Comparison of ENCODE assay signal across 10 cellular contexts in genomic region chr22:35900483-35901168, GRCh38.
A peak's percentile ranks its signal among the peaks of the same experiment; 100 is the strongest.
DNase-seq lines count a peak whose midpoint lies in the region; ATAC-seq and TF ChIP-seq lines count a peak whose summit lies in the region.
"Had no signal": no experiment of that assay in that cellular context is flagged by ENCODE, and none has a peak within 500 bp of the region (broad histone marks: within the 10 kb centered on the region; RNA-seq: fewer than 3 reads in every experiment).

No MANE protein-coding gene starts in this region.

- intact Hi-C loops in activated CD4-positive, alpha-beta T cell treated with anti-CD3 and anti-CD28 coated beads for 36 hours (cut with DNase I, micrococcal nuclease): no loop called here

- H3K36me3 Mint-ChIP-seq in activated CD4-positive, alpha-beta T cell treated with anti-CD3 and anti-CD28 coated beads for 36 hours (ENCODE audit: low read depth): no peaks in the 10 kb centered on the region
- H3K36me3 Mint-ChIP-seq in central memory CD8-positive, alpha-beta T cell (ENCODE audit: insufficient read depth): no peaks in the 10 kb centered on the region
- H3K36me3 Mint-ChIP-seq in osteocyte (ENCODE audit: unreplicated experiment): no peaks in the 10 kb centered on the region
- H3K36me3 Mint-ChIP-seq: activated naive CD4-positive, alpha-beta T cell treated with anti-CD3 and anti-CD28 coated beads, Interleukin-2, amount 50 U/mL, for 24 hours had no signal

- CTCF ChIA-PET in activated CD4-positive, alpha-beta T cell treated with anti-CD3 and anti-CD28 coated beads for 36 hours (lab: Charles Lee): interaction anchor here (1.1 to 2.0 kb wide), 2 partner anchors 21 to 224 kb away, joined by 3 to 5 read pairs; no protein-coding TSS in a partner anchor

- no peak for TF ChIP-seq CTCF in osteocyte (IDR thresholded peaks at IDR 0.05)

- no peak overlapping the region for H3K4me3 Mint-ChIP-seq in activated CD4-positive, alpha-beta T cell treated with anti-CD3 and anti-CD28 coated beads for 36 hours
- no peak overlapping the region for H3K4me3 Mint-ChIP-seq in central memory CD8-positive, alpha-beta T cell
- H3K4me3 Mint-ChIP-seq in osteocyte (ENCODE audit: unreplicated experiment): no peak overlapping the region
- H3K4me3 Mint-ChIP-seq: activated naive CD4-positive, alpha-beta T cell treated with anti-CD3 and anti-CD28 coated beads, Interleukin-2, amount 50 U/mL, for 24 hours had no signal

- peak overlapping the region; percentile 38 for H3K27ac Mint-ChIP-seq in activated CD4-positive, alpha-beta T cell treated with anti-CD3 and anti-CD28 coated beads for 36 hours
- H3K27ac Mint-ChIP-seq in central memory CD8-positive, alpha-beta T cell (ENCODE audit: low read depth): no peak overlapping the region
- peak overlapping the region; percentile 75 for H3K27ac Mint-ChIP-seq in osteocyte (ENCODE audit: unreplicated experiment)
- H3K27ac Mint-ChIP-seq: activated naive CD4-positive, alpha-beta T cell treated with anti-CD3 and anti-CD28 coated beads, Interleukin-2, amount 50 U/mL, for 24 hours had no signal

- peak; percentile 77 for ATAC-seq in activated CD4-positive, alpha-beta T cell treated with anti-CD3 and anti-CD28 coated beads for 36 hours
- ATAC-seq in central memory CD8-positive, alpha-beta T cell (replicated peaks; ENCODE audit: extremely low read depth, poor library complexity, severe bottlenecking): peak; percentile 73
- ATAC-seq: left colon had no signal

- peaks cover 13% of the 10 kb centered on the region for H3K27me3 Mint-ChIP-seq in activated CD4-positive, alpha-beta T cell treated with anti-CD3 and anti-CD28 coated beads for 36 hours
- peaks cover 47% of the 10 kb centered on the region for H3K27me3 Mint-ChIP-seq in central memory CD8-positive, alpha-beta T cell
- no peaks in the 10 kb centered on the region for H3K27me3 Mint-ChIP-seq in osteocyte (ENCODE audit: unreplicated experiment)

- POLR2A ChIA-PET in activated CD4-positive, alpha-beta T cell treated with anti-CD3 and anti-CD28 coated beads for 36 hours (lab: Charles Lee): no interaction called here

- peak; percentile 31 for DNase-seq in activated CD4-positive, alpha-beta T cell treated with anti-CD3 and anti-CD28 coated beads for 36 hours
- DNase-seq in activated CD4-positive, alpha-beta T cell treated with anti-CD3 and anti-CD28 coated beads, Interleukin-2, amount 50 U/mL, for 1 hour: no peak
- DNase-seq in LHCN-M2 (ENCODE audit: low read depth): peak; percentile 55
- DNase-seq in central memory CD8-positive, alpha-beta T cell (ENCODE audit: low spot score in 2 of 2): no peak
- DNase-seq in osteocyte (ENCODE audit: extremely low spot score, unreplicated experiment): no peak
- no peak for DNase-seq in MV-4-11 (lab: John Stamatoyannopoulos, UW)
- no peak for DNase-seq in UCSD-AML1 (lab: John Stamatoyannopoulos, UW; ENCODE audit: unreplicated experiment)
- DNase-seq in Kasumi-1 (lab: John Stamatoyannopoulos, UW): no peak
- DNase-seq: left colon had no signal

- H3K4me1 Mint-ChIP-seq in activated CD4-positive, alpha-beta T cell treated with anti-CD3 and anti-CD28 coated beads for 36 hours: peaks cover 16% of the 10 kb centered on the region
- peaks cover 6% of the 10 kb centered on the region for H3K4me1 Mint-ChIP-seq in central memory CD8-positive, alpha-beta T cell
- H3K4me1 Mint-ChIP-seq in osteocyte (ENCODE audit: unreplicated experiment): peaks cover 47% of the 10 kb centered on the region

- no peaks in the 10 kb centered on the region for H3K9me3 Mint-ChIP-seq in activated CD4-positive, alpha-beta T cell treated with anti-CD3 and anti-CD28 coated beads for 36 hours (ENCODE audit: low read depth)
- no peaks in the 10 kb centered on the region for H3K9me3 Mint-ChIP-seq in central memory CD8-positive, alpha-beta T cell
- H3K9me3 Mint-ChIP-seq in osteocyte (ENCODE audit: unreplicated experiment): no peaks in the 10 kb centered on the region
- H3K9me3 Mint-ChIP-seq: activated naive CD4-positive, alpha-beta T cell treated with anti-CD3 and anti-CD28 coated beads, Interleukin-2, amount 50 U/mL, for 24 hours had no signal

Comparison
In these comparisons a context has a peak if more than half of its experiments do, and no peak if none do; other contexts are left out.
1. DNase-seq: peak in activated CD4-positive, alpha-beta T cell treated with anti-CD3 and anti-CD28 coated beads for 36 hours (single experiment) and LHCN-M2 (single experiment); none in activated CD4-positive, alpha-beta T cell treated with anti-CD3 and anti-CD28 coated beads, Interleukin-2, amount 50 U/mL, for 1 hour (single experiment), central memory CD8-positive, alpha-beta T cell (0 of 2), osteocyte (single experiment), MV-4-11 (single experiment), UCSD-AML1 (single experiment) and Kasumi-1 (0 of 2).